Comparison of ENCODE assay signal across 9 cellular contexts in genomic region chr17:78421534-78422266, GRCh38. TPM values are rescaled to one million over a fixed set of nuclear protein-coding genes. Genes with fewer than 3 reads are reported as not detected.
A peak's percentile ranks its signal among the peaks of the same experiment; 100 is the strongest.
DNase-seq lines count a peak whose midpoint lies in the region; ATAC-seq and TF ChIP-seq lines count a peak whose summit lies in the region.
"Had no signal": no experiment of that assay in that cellular context is flagged by ENCODE, and none has a peak within 500 bp of the region (broad histone marks: within the 10 kb centered on the region; RNA-seq: fewer than 3 reads in every experiment).

No MANE protein-coding gene starts in this region.

- peaks cover 18% of the 10 kb centered on the region for H3F3A ChIP-seq in neural progenitor cell (ENCODE audit: low read depth)

- TF ChIP-seq CTCF in fibroblast of the aortic adventitia (IDR thresholded peaks at IDR 0.05; ENCODE audit: insufficient read depth, low read length) (peak; percentile 99), neural progenitor cell (IDR thresholded peaks at IDR 0.05) (peak; percentile 98)

- peaks cover 3% of the 10 kb centered on the region for H3K79me2 ChIP-seq in neural progenitor cell (ENCODE audit: low read depth)

- H4K20me1 ChIP-seq in neural progenitor cell (ENCODE audit: low read depth): peaks cover 7% of the 10 kb centered on the region

- H3K27ac Mint-ChIP-seq in neural progenitor cell: no peak overlapping the region

- H3K27ac ChIP-seq in neural progenitor cell: peak overlapping the region; percentile 81

- H2AFZ ChIP-seq in neural progenitor cell (replicated peaks): no peak overlapping the region

- H3K9me3 Mint-ChIP-seq in neural progenitor cell: no peaks in the 10 kb centered on the region
- H3K9me3 Mint-ChIP-seq: activated naive CD4-positive, alpha-beta T cell treated with anti-CD3 and anti-CD28 coated beads, Interleukin-2, amount 50 U/mL, for 24 hours had no signal

- H3K36me3 Mint-ChIP-seq in neural progenitor cell: peaks cover 16% of the 10 kb centered on the region

- no peaks in the 10 kb centered on the region for H3K36me3 ChIP-seq in neural progenitor cell

- H3K27me3 Mint-ChIP-seq in neural progenitor cell (ENCODE audit: insufficient read depth, low read depth): peaks cover 5% of the 10 kb centered on the region
- H3K27me3 Mint-ChIP-seq: activated naive CD4-positive, alpha-beta T cell treated with anti-CD3 and anti-CD28 coated beads, Interleukin-2, amount 50 U/mL, for 24 hours had no signal

- no peak for ATAC-seq in GM21717 (IDR thresholded peaks at IDR 0.05; ENCODE audit: unreplicated experiment)

- no peaks in the 10 kb centered on the region for H3K27me3 ChIP-seq in neural progenitor cell

- no peak overlapping the region for H3K9ac ChIP-seq in neural progenitor cell

- H3K4me1 Mint-ChIP-seq in neural progenitor cell: no peaks in the 10 kb centered on the region

- no peak overlapping the region for H3K4me3 Mint-ChIP-seq in neural progenitor cell
- H3K4me3 Mint-ChIP-seq: activated naive CD4-positive, alpha-beta T cell treated with anti-CD3 and anti-CD28 coated beads, Interleukin-2, amount 50 U/mL, for 24 hours had no signal

- H3K4me1 ChIP-seq in neural progenitor cell: no peaks in the 10 kb centered on the region

- peak; percentile 74 for DNase-seq in COLO829 (ENCODE audit: low spot score)
- peak; percentile 10 for DNase-seq in HS-5 (ENCODE audit: low read depth)
- DNase-seq in RPMI8226: peak; percentile 73
- DNase-seq in activated T-helper 1 cell treated with anti-CD3 and anti-CD28 coated beads, Interleukin-2, amount 50 U/mL, for 16 hours (ENCODE audit: low read depth in 1 of 2, low spot score in 1 of 2): peak; percentile 55 to 66
- peak; percentile 70 for DNase-seq in fibroblast of the aortic adventitia (ENCODE audit: low read depth)
- DNase-seq in neural progenitor cell (ENCODE audit: low spot score): peak; percentile 88
- peak; percentile 47 for DNase-seq in stromal cell of bone marrow (ENCODE audit: low read depth)

- H3K9me3 ChIP-seq in neural progenitor cell (ENCODE audit: low read depth): no peaks in the 10 kb centered on the region

- no peak overlapping the region for H3K4me2 ChIP-seq in neural progenitor cell

- no peak overlapping the region for H3K4me3 ChIP-seq in fibroblast of the aortic adventitia (ENCODE audit: low read depth, low read length)
- H3K4me3 ChIP-seq in neural progenitor cell: no peak overlapping the region

RNA-seq across cellular contexts. Expression of gene PGS1, which starts 43.3 kb away (rescaled TPM):
- total RNA-seq in fibroblast of the aortic adventitia (ENCODE audit: low replicate concordance): 13.9 and 40.2 TPM in 2 replicates
- 45.2 and 65.7 TPM in 2 replicates for total RNA-seq in neural progenitor cell (ENCODE audit: low replicate concordance)

Comparison
In these comparisons a context has a peak if more than half of its experiments do, and no peak if none do; other contexts are left out.
1. DNase-seq: peak in every context shown above with its lines; median percentile 88 in neural progenitor cell; 74 in COLO829; 73 in RPMI8226; 70 in fibroblast of the aortic adventitia; 60 in activated T-helper 1 cell treated with anti-CD3 and anti-CD28 coated beads, Interleukin-2, amount 50 U/mL, for 16 hours; 47 in stromal cell of bone marrow; 10 in HS-5.